In genomic region chr12:9634177-9634803, GRCh38 we compare ENCODE assay signal across 8 cellular contexts. TPM values are rescaled to one million over a fixed set of nuclear protein-coding genes. Genes with fewer than 3 reads are reported as not detected.
DNase-seq lines count a peak whose midpoint lies in the region; TF ChIP-seq lines count a peak whose summit lies in the region.
"Had no signal": no experiment of that assay in that cellular context is flagged by ENCODE, and none has a peak within 500 bp of the region (broad histone marks: within the 10 kb centered on the region; RNA-seq: fewer than 3 reads in every experiment).

No MANE protein-coding gene starts in this region.

- H3K9me3 ChIP-seq in ascending aorta, result no peaks in the 10 kb centered on the region

- DNase-seq in Jurkat, Clone E6-1 (ENCODE audit: low read depth, low spot score), result peak; percentile 68
- DNase-seq in T-helper 22 cell (ENCODE audit: low read depth) (peak; percentile 45), ascending aorta (ENCODE audit: low spot score in 2 of 2) (no peak), kidney tubule cell (ENCODE audit: low spot score) (peak; percentile 61), NCI-H2171 (lab: John Stamatoyannopoulos, UW) (no peak)
- peak; percentile 74 for DNase-seq in stimulated activated CD8-positive, alpha-beta memory T cell treated with anti-CD3 and anti-CD28 coated beads, Interleukin-15, amount 100 ng/mL, for 1 hour (ENCODE audit: low read depth)

- no peaks in the 10 kb centered on the region for H3K4me1 ChIP-seq in ascending aorta

- no peak overlapping the region for H3K27ac ChIP-seq in ascending aorta
- H3K27ac ChIP-seq: epithelial cell of prostate had no signal

- H3K4me3 ChIP-seq in Jurkat, Clone E6-1 (ENCODE audit: low read length), result no peak overlapping the region
- no peak overlapping the region for H3K4me3 ChIP-seq in ascending aorta

- intact Hi-C loops in ascending aorta (cut with DNase I), result no loop called here

- H3K27me3 ChIP-seq in ascending aorta, result no peaks in the 10 kb centered on the region

- peak; percentile 65 for TF ChIP-seq CTCF in GM12873 (IDR thresholded peaks at IDR 0.05; ENCODE audit: insufficient read depth, low read depth, low read length, missing control alignments)
- TF ChIP-seq CTCF in ascending aorta (IDR thresholded peaks at IDR 0.05), result peak; percentile 19 to 49 (median 28)

- no peaks in the 10 kb centered on the region for H3K36me3 ChIP-seq in ascending aorta

RNA-seq across cellular contexts. Expression of gene KLRB1, which starts 26.6 kb away (rescaled TPM):
- not detected for polyA plus RNA-seq in Jurkat, Clone E6-1 (2012; ENCODE audit: insufficient read depth, insufficient read length)
- not detected for total RNA-seq in ascending aorta

RNA-seq across cellular contexts. Expression of gene CLEC2D, which starts 35.2 kb away (rescaled TPM):
- 9.1 TPM for polyA plus RNA-seq in Jurkat, Clone E6-1 (2012; ENCODE audit: insufficient read depth, insufficient read length)
- not detected for total RNA-seq in ascending aorta

Comparison
In these comparisons a context has a peak if more than half of its experiments do, and no peak if none do; other contexts are left out.
1. DNase-seq: peak in Jurkat, Clone E6-1 (single experiment), T-helper 22 cell (single experiment), kidney tubule cell (single experiment) and stimulated activated CD8-positive, alpha-beta memory T cell treated with anti-CD3 and anti-CD28 coated beads, Interleukin-15, amount 100 ng/mL, for 1 hour (single experiment); none in ascending aorta (0 of 2) and NCI-H2171 (single experiment).